In genomic region chr15:68420997-68421605, GRCh38 we compare ENCODE assay signal across 8 cellular contexts. TPM values are rescaled to one million over a fixed set of nuclear protein-coding genes. Genes with fewer than 3 reads are reported as not detected.
DNase-seq lines count a peak whose midpoint lies in the region; ATAC-seq and TF ChIP-seq lines count a peak whose summit lies in the region.
"Not testable (repeated sequence)": the region's sequence is repeated elsewhere in the genome, so short reads cannot be mapped to it uniquely, and the experiment has no call there.
"Had no signal": no experiment of that assay in that cellular context is flagged by ENCODE, and none has a peak within 500 bp of the region (broad histone marks: within the 10 kb centered on the region; RNA-seq: fewer than 3 reads in every experiment).

No MANE protein-coding gene starts in this region.

- H3K27me3 Mint-ChIP-seq in HFFc6 (ENCODE audit: insufficient read depth); WTC11 (ENCODE audit: low read depth): not testable (repeated sequence)
- H3K27me3 Mint-ChIP-seq in nephron (ENCODE audit: low read depth) = peaks cover 17% of the 10 kb centered on the region

- CTCF ChIA-PET in WTC11 (lab: Charles Lee) = not testable (repeated sequence)

- H3K9me3 ChIP-seq in duodenal mucosa (ENCODE audit: control insufficient read depth in 1 of 2, low read length in 2 of 2) = not testable (repeated sequence)

- H3K27me3 ChIP-seq in duodenal mucosa (ENCODE audit: control insufficient read depth in 1 of 2, insufficient read depth in 2 of 2, low read length in 2 of 2) = not testable (repeated sequence)

- ATAC-seq in WTC11 = not testable (repeated sequence)

- H3K4me3 Mint-ChIP-seq in HFFc6 = peak overlapping the region; percentile 49
- H3K4me3 Mint-ChIP-seq in WTC11 = not testable (repeated sequence)
- H3K4me3 Mint-ChIP-seq in nephron = peak overlapping the region in 1 of 3 experiments; percentile 5

- H3K27ac ChIP-seq in duodenal mucosa (ENCODE audit: low read depth, low read length) = not testable (repeated sequence)

- not testable (repeated sequence) for H3K36me3 ChIP-seq in duodenal mucosa (ENCODE audit: control insufficient read depth in 1 of 2, insufficient read depth in 2 of 2, low read length in 2 of 2)

- peak overlapping the region in 1 of 2 donors; percentile 58 for H3K4me3 ChIP-seq in duodenal mucosa (ENCODE audit: low read depth in 1 of 2, low read length in 2 of 2)

- not testable (repeated sequence) for H3K9me3 Mint-ChIP-seq in HFFc6, WTC11, nephron

- not testable (repeated sequence) for TF ChIP-seq CTCF in HFFc6 (IDR thresholded peaks at IDR 0.05); WTC11 (IDR thresholded peaks at IDR 0.05); nephron (IDR thresholded peaks at IDR 0.05; ENCODE audit: unreplicated experiment in 3 of 3)

- H3K4me1 ChIP-seq in duodenal mucosa (ENCODE audit: control insufficient read depth in 1 of 2, insufficient read depth in 2 of 2, low read length in 2 of 2) = peaks cover 10 to 19% of the 10 kb centered on the region in 2 donors

- not testable (repeated sequence) for DNase-seq in HFFc6; WTC11 (ENCODE audit: low spot score)
- peak; percentile 81 for DNase-seq in NOMO-1 treated with dmso at 0.1 percent for 144 hours (lab: John Stamatoyannopoulos, UW; ENCODE audit: unreplicated experiment)
- peak; percentile 11 for DNase-seq in kidney tubule cell (ENCODE audit: low spot score)
- DNase-seq in stimulated activated CD8-positive, alpha-beta memory T cell treated with anti-CD3 and anti-CD28 coated beads, Interleukin-4, amount 100 ng/mL, for 48 hours = peak; percentile 1

- H3K4me1 Mint-ChIP-seq in HFFc6 (ENCODE audit: low read depth) (peaks cover 47% of the 10 kb centered on the region), WTC11 (peaks cover 23% of the 10 kb centered on the region), nephron (peaks cover 52% of the 10 kb centered on the region)

- peak overlapping the region; percentile 14; the same call in 1 of the 2 replicates for H3K27ac Mint-ChIP-seq in HFFc6
- H3K27ac Mint-ChIP-seq in WTC11 = not testable (repeated sequence)
- peak overlapping the region; percentile 23 to 80 (median 49) for H3K27ac Mint-ChIP-seq in nephron

- H3K36me3 Mint-ChIP-seq in HFFc6 (ENCODE audit: low read depth); WTC11; nephron (ENCODE audit: low read depth): not testable (repeated sequence)

- POLR2A ChIA-PET in WTC11 (lab: Charles Lee) = not testable (repeated sequence)

- H3K9ac ChIP-seq in duodenal mucosa (ENCODE audit: low read depth in 1 of 2, low read length in 2 of 2) = peak overlapping the region; percentile 11 to 39

TF ChIP-seq in WTC11, 78 proteins besides CTCF, POLR2A, EP300 and RAD21:
- TF ChIP-seq GTF2I (CRISPR knock-in tag; conservative IDR thresholded peaks at IDR 0.05) = peak; percentile 60; the same call in 1 of the 2 replicates

RNA-seq across cellular contexts. Expression of gene ITGA11, which starts 10.9 kb away (rescaled TPM):
- total RNA-seq in HFFc6 (2021; fragmentation: NEBNext Ultra II Directional; extraction: Animal tissue kit (Norgen Biotek cat#: 25700)) = 1 to 10 TPM; 1.2 to 2.1 (median 1.4) TPM
- 0.11 to 0.60 TPM (median 0.15 TPM) in 3 replicates for total RNA-seq in WTC11 (2021)
- total RNA-seq: CD4-positive, CD25-positive, alpha-beta regulatory T cell had no signal
